ENCODE assay signal across 8 cellular contexts in genomic region chr5:151151793-151152192, GRCh38.
DNase-seq lines count a peak whose midpoint lies in the region; ATAC-seq, FAIRE-seq and TF ChIP-seq lines count a peak whose summit lies in the region.

No MANE protein-coding gene starts in this region.

- peak; percentile 34 for ATAC-seq in HG03565 (IDR thresholded peaks at IDR 0.05; ENCODE audit: unreplicated experiment)

- peaks cover 3% of the 10 kb centered on the region for H3K27me3 Mint-ChIP-seq in nephron (ENCODE audit: low read depth)

- no peak for TF ChIP-seq POLR2A in H54 (IDR thresholded peaks at IDR 0.05; ENCODE audit: low read depth, low read length)

- H3K27ac Mint-ChIP-seq in nephron: peak overlapping the region; percentile 95 to 99 (median 97)

- peak overlapping the region in 2 of 3 experiments; percentile 2 to 45 for H3K4me3 Mint-ChIP-seq in nephron

- H3K9me3 Mint-ChIP-seq in nephron: no peaks in the 10 kb centered on the region

- FAIRE-seq in H54 (lab: Jason Lieb, UNC): no peak
- FAIRE-seq in RCC 7860 (lab: Jason Lieb, UNC): no peak

- H3K4me1 Mint-ChIP-seq in nephron: peaks cover 89% of the 10 kb centered on the region

- no peak for TF ChIP-seq CTCF in nephron (IDR thresholded peaks at IDR 0.05; ENCODE audit: unreplicated experiment in 3 of 3)

- peak overlapping the region; percentile 49 for H3K27ac ChIP-seq in angular gyrus (ENCODE audit: low read depth, low read length)

- peaks cover 18% of the 10 kb centered on the region for H3K36me3 Mint-ChIP-seq in nephron (ENCODE audit: low read depth)

- DNase-seq in activated CD8-positive, alpha-beta memory T cell treated with anti-CD3 and anti-CD28 coated beads, Interleukin-2, amount 50 U/mL, for 48 hours: peak; percentile 77
- DNase-seq in activated CD8-positive, alpha-beta memory T cell treated with anti-CD3 and anti-CD28 coated beads, Interleukin-2, amount 50 U/mL, for 4 hours: no peak
- DNase-seq in H54 (ENCODE audit: insufficient read length, low spot score) (no peak), T-helper 9 cell (no peak), RCC 7860 (ENCODE audit: low spot score) (no peak)
